1 cellular context compared by ENCODE assay signal in the genomic region with DNA sequence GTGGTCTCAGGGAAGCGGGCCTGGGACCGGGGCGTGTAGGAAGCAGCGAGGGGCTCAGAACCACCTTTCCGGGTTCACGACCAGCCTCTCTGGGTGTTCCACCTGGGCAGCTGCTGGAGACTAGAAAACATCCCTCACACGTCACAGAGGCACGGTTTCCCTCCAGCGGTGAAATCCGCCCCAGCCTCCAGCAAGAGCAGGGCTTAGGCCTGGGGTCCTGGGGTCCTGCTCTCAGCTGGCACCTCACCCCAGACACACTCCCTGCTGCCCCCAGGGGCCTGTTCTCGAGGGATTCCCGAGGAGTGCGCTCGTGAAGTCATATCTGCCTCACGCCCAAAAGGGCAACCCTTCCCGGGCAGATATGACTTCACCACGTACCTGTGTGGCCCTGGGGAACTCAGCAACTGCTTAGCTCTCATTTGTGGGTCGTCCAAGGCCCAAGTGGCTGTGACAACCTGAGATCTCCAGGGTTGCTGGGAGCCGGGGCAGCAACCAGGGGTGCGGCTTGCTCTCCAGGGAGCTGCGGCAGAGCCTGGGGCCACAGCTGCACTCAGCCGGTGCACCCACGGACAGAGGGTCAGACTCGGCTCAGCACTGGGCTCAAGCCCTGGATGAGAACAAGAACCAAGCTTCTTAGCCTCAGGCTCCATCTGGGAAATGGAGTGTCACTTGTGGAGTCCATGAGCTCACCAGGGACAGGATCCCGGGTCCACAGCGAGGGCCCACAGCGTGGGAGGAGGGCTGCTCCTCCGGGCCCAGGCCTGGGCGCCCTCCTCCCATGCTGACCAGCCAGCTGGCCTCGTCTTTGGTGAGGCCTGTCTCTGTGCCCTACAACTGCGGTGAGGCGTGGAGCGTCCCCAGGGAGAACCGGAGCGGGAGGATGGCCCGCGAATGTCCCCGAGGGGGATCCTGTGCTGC.
TF ChIP-seq lines count a peak whose summit lies in the region.

No MANE protein-coding gene starts in this region.

TF ChIP-seq in IMR-90, 13 proteins besides CTCF, POLR2A, EP300 and RAD21:
- TF ChIP-seq FOS (IDR thresholded peaks at IDR 0.05; ENCODE audit: low read depth, low read length), result no peak
- TF ChIP-seq MXI1 (IDR thresholded peaks at IDR 0.05; ENCODE audit: borderline replicate concordance, low read depth, low read length), result no peak
- no peak for TF ChIP-seq MAZ (IDR thresholded peaks at IDR 0.05; ENCODE audit: borderline replicate concordance, low read depth, low read length)
- TF ChIP-seq RFX5 (IDR thresholded peaks at IDR 0.05; ENCODE audit: low read depth, low read length), result no peak
- TF ChIP-seq CHD1 (IDR thresholded peaks at IDR 0.05; ENCODE audit: low read depth, low read length), result no peak
- no peak for TF ChIP-seq BHLHE40 (IDR thresholded peaks at IDR 0.05; ENCODE audit: low read depth, low read length)
- TF ChIP-seq CEBPB (IDR thresholded peaks at IDR 0.05; ENCODE audit: low read depth, low read length), result no peak
- TF ChIP-seq ELK1 (IDR thresholded peaks at IDR 0.05; ENCODE audit: borderline replicate concordance, low read depth, low read length), result no peak
- TF ChIP-seq NFE2L2 (IDR thresholded peaks at IDR 0.05; ENCODE audit: low read depth, low read length), result no peak
- no peak for TF ChIP-seq MAFK (IDR thresholded peaks at IDR 0.05; ENCODE audit: low read depth, low read length)
- TF ChIP-seq, protein P1, sequence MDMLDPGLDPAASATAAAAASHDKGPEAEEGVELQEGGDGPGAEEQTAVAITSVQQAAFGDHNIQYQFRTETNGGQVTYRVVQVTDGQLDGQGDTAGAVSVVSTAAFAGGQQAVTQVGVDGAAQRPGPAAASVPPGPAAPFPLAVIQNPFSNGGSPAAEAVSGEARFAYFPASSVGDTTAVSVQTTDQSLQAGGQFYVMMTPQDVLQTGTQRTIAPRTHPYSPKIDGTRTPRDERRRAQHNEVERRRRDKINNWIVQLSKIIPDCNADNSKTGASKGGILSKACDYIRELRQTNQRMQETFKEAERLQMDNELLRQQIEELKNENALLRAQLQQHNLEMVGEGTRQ (IDR thresholded peaks at IDR 0.05; ENCODE audit: low read depth, low read length), result no peak
- no peak for TF ChIP-seq SMC3 (IDR thresholded peaks at IDR 0.05; ENCODE audit: low read depth, low read length)
- no peak for TF ChIP-seq RCOR1 (IDR thresholded peaks at IDR 0.05; ENCODE audit: insufficient replicate concordance, low read length)
